In genomic region chr16:15854906-15855703, GRCh38 we compare ENCODE assay signal across 16 cellular contexts. TPM values are rescaled to one million over a fixed set of nuclear protein-coding genes. Genes with fewer than 3 reads are reported as not detected.
DNase-seq lines count a peak whose midpoint lies in the region; ATAC-seq and TF ChIP-seq lines count a peak whose summit lies in the region.
"Had no signal": no experiment of that assay in that cellular context is flagged by ENCODE, and none has a peak within 500 bp of the region (broad histone marks: within the 10 kb centered on the region; RNA-seq: fewer than 3 reads in every experiment).

No MANE protein-coding gene starts in this region.

- H3K9ac ChIP-seq in MM.1S (ENCODE audit: low read length) (no peak overlapping the region), muscle layer of colon (ENCODE audit: low read length) (peak overlapping the region; percentile 85)

- no peaks in the 10 kb centered on the region for H3K36me3 ChIP-seq in heart right ventricle
- no peaks in the 10 kb centered on the region for H3K36me3 ChIP-seq in MM.1S (replicated peaks; ENCODE audit: insufficient read depth, low read length)
- peaks cover 31% of the 10 kb centered on the region for H3K36me3 ChIP-seq in muscle layer of colon (ENCODE audit: insufficient read depth, low read length)
- peaks cover 0 to 2% of the 10 kb centered on the region in 2 donors for H3K36me3 ChIP-seq in aorta (ENCODE audit: control insufficient read depth in 1 of 2, insufficient read depth in 2 of 2, low read length in 1 of 2)
- H3K36me3 ChIP-seq: gastrocnemius medialis, SJSA1 had no signal

- peak overlapping the region in 3 of 10 donors; percentile 6 to 40 (median 19) for H3K27ac ChIP-seq in heart right ventricle
- H3K27ac ChIP-seq in MM.1S (ENCODE audit: low read length), result peak overlapping the region; percentile 36; the same call in 1 of the 2 replicates
- peak overlapping the region; percentile 98 for H3K27ac ChIP-seq in muscle layer of colon (ENCODE audit: low read depth, low read length)
- peak overlapping the region; percentile 94 to 97 for H3K27ac ChIP-seq in aorta (ENCODE audit: low read depth in 1 of 2, low read length in 2 of 2)
- H3K27ac ChIP-seq: HL-60, SJSA1 had no signal

- H3K79me2 ChIP-seq in MM.1S (ENCODE audit: low read length), result no peaks in the 10 kb centered on the region

- DNase-seq in heart right ventricle (no peak), left ventricle myocardium superior (no peak), MM.1S (no peak), aorta (peak; percentile 68 to 81), NCI-H146 (lab: John Stamatoyannopoulos, UW) (no peak), DMS114 treated with DMSO at 0.1 percent for 48 hours (lab: John Stamatoyannopoulos, UW; ENCODE audit: unreplicated experiment) (no peak)
- DNase-seq in activated CD8-positive, alpha-beta memory T cell treated with anti-CD3 and anti-CD28 coated beads for 24 hours, result no peak
- DNase-seq: activated naive CD4-positive, alpha-beta T cell treated with anti-CD3 and anti-CD28 coated beads, Interleukin-2, amount 10 ng/mL, durations not matched to agents 7 days and 5 days; Caco-2; endodermal cell; gastrocnemius medialis; NCI-H2107; stimulated activated naive CD8-positive, alpha-beta T cell treated with anti-CD3 and anti-CD28 coated beads, Interleukin-15, Interleukin-2, amounts not matched to agents 100 U/mL and 50 U/mL, for 24 hours had no signal

- H3K27me3 ChIP-seq in heart right ventricle, result peaks cover 0 to 48% (median 28%) of the 10 kb centered on the region in 7 donors
- peaks cover 16% of the 10 kb centered on the region for H3K27me3 ChIP-seq in MM.1S (replicated peaks; ENCODE audit: insufficient read depth, low read length)
- peaks cover 0 to 12% of the 10 kb centered on the region in 2 donors for H3K27me3 ChIP-seq in muscle layer of colon (ENCODE audit: control insufficient read depth in 1 of 2, insufficient read depth in 2 of 2, low read length in 2 of 2)
- H3K27me3 ChIP-seq in aorta (ENCODE audit: control insufficient read depth in 1 of 2, insufficient read depth in 2 of 2, low read length in 1 of 2), result no peaks in the 10 kb centered on the region

- ATAC-seq in heart right ventricle, result no peak
- no peak for ATAC-seq in left ventricle myocardium superior
- ATAC-seq in aorta (ENCODE audit: low FRiP score), result peak; percentile 39
- ATAC-seq: gastrocnemius medialis; stimulated activated naive CD8-positive, alpha-beta T cell treated with anti-CD3 and anti-CD28 coated beads, Interleukin-15, Interleukin-2, amounts not matched to agents 100 U/mL and 50 U/mL, for 24 hours had no signal

- H3K4me1 ChIP-seq in heart right ventricle, result peaks cover 0 to 20% (median 14%) of the 10 kb centered on the region in 9 donors
- H3K4me1 ChIP-seq in MM.1S (ENCODE audit: low read length), result peaks cover 24% of the 10 kb centered on the region
- peaks cover 9% of the 10 kb centered on the region for H3K4me1 ChIP-seq in muscle layer of colon (ENCODE audit: insufficient read depth, low read length)
- no peaks in the 10 kb centered on the region for H3K4me1 ChIP-seq in aorta (ENCODE audit: control insufficient read depth in 1 of 2, insufficient read depth in 2 of 2, low read length in 2 of 2)
- H3K4me1 ChIP-seq: Caco-2 had no signal

- H3F3A ChIP-seq in MM.1S (ENCODE audit: insufficient read depth, low read length), result peaks cover 21% of the 10 kb centered on the region; the same call in 1 of the 2 replicates

- peak overlapping the region; percentile 73 for H3K4me2 ChIP-seq in MM.1S (ENCODE audit: low read depth, low read length)

- no peaks in the 10 kb centered on the region for H3K9me2 ChIP-seq in MM.1S (replicated peaks; ENCODE audit: insufficient read depth, low read length)

- no peaks in the 10 kb centered on the region for H4K20me1 ChIP-seq in MM.1S (ENCODE audit: insufficient read depth, low read length)

- no peaks in the 10 kb centered on the region for H3K9me3 ChIP-seq in heart right ventricle
- no peaks in the 10 kb centered on the region for H3K9me3 ChIP-seq in MM.1S (replicated peaks; ENCODE audit: insufficient read depth, low read length)
- H3K9me3 ChIP-seq in muscle layer of colon (ENCODE audit: low read length), result no peaks in the 10 kb centered on the region
- no peaks in the 10 kb centered on the region for H3K9me3 ChIP-seq in aorta (ENCODE audit: control insufficient read depth, low read length)
- H3K9me3 ChIP-seq: Caco-2, gastrocnemius medialis, SJSA1 had no signal

- TF ChIP-seq CTCF in heart right ventricle (IDR thresholded peaks at IDR 0.05), result no peak
- TF ChIP-seq CTCF in MM.1S (IDR thresholded peaks at IDR 0.05; ENCODE audit: low read length), result no peak

- intact Hi-C loops in heart right ventricle (cut with DNase I), result no loop called here
- intact Hi-C loops in left ventricle myocardium superior (cut with micrococcal nuclease), result no loop called here
- intact Hi-C loops in aorta (cut with DNase I), result loop anchor here in 1 of 2 donors (5.0 to 10.0 kb wide), 3 partner anchors 63 to 230 kb away; no protein-coding TSS in a partner anchor

- H3K4me3 ChIP-seq in heart right ventricle, result peak overlapping the region in 6 of 10 donors; percentile 1 to 53 (median 48)
- H3K4me3 ChIP-seq in MM.1S (ENCODE audit: low read length), result peak overlapping the region; percentile 16; the same call in 1 of the 2 replicates
- peak overlapping the region; percentile 79 to 88 for H3K4me3 ChIP-seq in muscle layer of colon (ENCODE audit: low read depth in 1 of 2, low read length in 2 of 2)
- peak overlapping the region; percentile 83 to 99 for H3K4me3 ChIP-seq in aorta (ENCODE audit: low read length in 2 of 2)
- H3K4me3 ChIP-seq: SJSA1 had no signal

- H2AFZ ChIP-seq in MM.1S (ENCODE audit: low read length), result no peak overlapping the region

- WGBS in heart right ventricle, 2 donors, result 54 to 57% methylated on average over 15 of the region's 15 CpGs
- 4 to 7% methylated on average over 15 of the region's 15 CpGs for WGBS in aorta, 2 donors

RNA-seq across cellular contexts. Expression of gene MYH11, which starts 1.7 kb away (rescaled TPM):
- 10 to 100 TPM in 9 of 10 donors, 1 to 10 TPM in 1; 9.8 to 40.5 (median 23.5) TPM for total RNA-seq in heart right ventricle
- 10 to 100 TPM; 20.0 to 46.7 TPM for polyA plus RNA-seq in heart right ventricle
- 8.0 TPM for total RNA-seq in left ventricle myocardium superior
- total RNA-seq in aorta, result 1,000 to 10,000 TPM; 1,606 to 2,053 TPM
- polyA plus RNA-seq in aorta, result 100 to 1,000 TPM; 631 to 732 TPM
- total RNA-seq: Caco-2 had no signal

RNA-seq across cellular contexts. Expression of gene CEP20, which starts 33.3 kb away (rescaled TPM):
- total RNA-seq in heart right ventricle, result 10 to 100 TPM; 24.1 to 42.6 (median 32.5) TPM
- polyA plus RNA-seq in heart right ventricle, result 10 to 100 TPM; 14.8 to 14.9 TPM
- 30.6 TPM for total RNA-seq in left ventricle myocardium superior
- total RNA-seq in aorta, result 10 to 100 TPM; 21.3 to 26.2 TPM
- 10 to 100 TPM; 23.1 to 26.8 TPM for polyA plus RNA-seq in aorta

Comparison
In these comparisons a context has a peak if more than half of its experiments do, and no peak if none do; other contexts are left out.
1. DNase-seq: peak in aorta (2 of 2); none in heart right ventricle (0 of 2), left ventricle myocardium superior (single experiment), MM.1S (single experiment), activated CD8-positive, alpha-beta memory T cell treated with anti-CD3 and anti-CD28 coated beads for 24 hours (single experiment), NCI-H146 (single experiment) and DMS114 treated with DMSO at 0.1 percent for 48 hours (single experiment).
2. H3K4me3 ChIP-seq: peak in every context shown above with its lines; median percentile 91 in aorta; 84 in muscle layer of colon; 48 in heart right ventricle; 16 in MM.1S.
3. RNA of gene MYH11, which starts 1.7 kb away (total RNA-seq): 1,606 to 2,053 TPM in aorta; 9.8 to 40.5 TPM in heart right ventricle and 8.0 TPM in left ventricle myocardium superior (single experiment); every median in the first group is over 10 times any median in the second.